ENCODE assay signal across 8 cellular contexts in genomic region chr20:34872604-34873224, GRCh38. TPM values are rescaled to one million over a fixed set of nuclear protein-coding genes. Genes with fewer than 3 reads are reported as not detected.
DNase-seq lines count a peak whose midpoint lies in the region; ATAC-seq and TF ChIP-seq lines count a peak whose summit lies in the region.

TSS of gene GGT7 (minus strand) at chr20:34872856. CDS start at chr20:34872815, 41 bp downstream.

- H3K4me1 ChIP-seq in foreskin keratinocyte = peaks cover 8% of the 10 kb centered on the region

- H3K4me1 Mint-ChIP-seq in neural crest cell = peaks cover 64% of the 10 kb centered on the region
- H3K4me1 Mint-ChIP-seq in stimulated activated naive CD8-positive, alpha-beta T cell treated with anti-CD3 and anti-CD28 coated beads, Interleukin-15, amount 100 ng/mL, for 72 hours = peaks cover 66% of the 10 kb centered on the region

- H3K4me3 Mint-ChIP-seq in neural crest cell = peak within 1 kb of the TSS; percentile 96
- H3K4me3 Mint-ChIP-seq in stimulated activated naive CD8-positive, alpha-beta T cell treated with anti-CD3 and anti-CD28 coated beads, Interleukin-15, amount 100 ng/mL, for 72 hours = peak within 1 kb of the TSS; percentile 93 to 94

- peak; percentile 48 for ATAC-seq in foreskin keratinocyte
- ATAC-seq in stimulated activated naive CD8-positive, alpha-beta T cell treated with anti-CD3 and anti-CD28 coated beads, Interleukin-15, amount 100 ng/mL, for 72 hours = peak; percentile 78

- H3K36me3 Mint-ChIP-seq in neural crest cell (ENCODE audit: low read depth) = no peaks in the 10 kb centered on the region

- no peaks in the 10 kb centered on the region for H3K27me3 Mint-ChIP-seq in neural crest cell (ENCODE audit: low read depth)
- no peaks in the 10 kb centered on the region for H3K27me3 Mint-ChIP-seq in stimulated activated naive CD8-positive, alpha-beta T cell treated with anti-CD3 and anti-CD28 coated beads, Interleukin-15, amount 100 ng/mL, for 72 hours

- no peaks in the 10 kb centered on the region for H3K27me3 ChIP-seq in foreskin keratinocyte

- peaks cover 3% of the 10 kb centered on the region for H3K9me3 Mint-ChIP-seq in neural crest cell
- H3K9me3 Mint-ChIP-seq in stimulated activated naive CD8-positive, alpha-beta T cell treated with anti-CD3 and anti-CD28 coated beads, Interleukin-15, amount 100 ng/mL, for 72 hours = no peaks in the 10 kb centered on the region

- TF ChIP-seq CTCF in LNCAP (IDR thresholded peaks at IDR 0.05) (peak; percentile 82), foreskin keratinocyte (conservative IDR thresholded peaks at IDR 0.05) (peak; percentile 81), neural crest cell (conservative IDR thresholded peaks at IDR 0.05) (peak; percentile 85)

- H3K27ac ChIP-seq in foreskin keratinocyte = no peak within 1 kb of the TSS

- H3K27ac Mint-ChIP-seq in neural crest cell (ENCODE audit: unreplicated experiment) = peak within 1 kb of the TSS; percentile 72
- H3K27ac Mint-ChIP-seq in stimulated activated naive CD8-positive, alpha-beta T cell treated with anti-CD3 and anti-CD28 coated beads, Interleukin-15, amount 100 ng/mL, for 72 hours = peak within 1 kb of the TSS; percentile 56 to 92

- DNase-seq in AG08396 (ENCODE audit: low spot score) (peak; percentile 90), GM19238 (ENCODE audit: insufficient read length, low spot score) (peak; percentile 81), SHP77 treated with DMSO at 0.1 percent for 48 hours (lab: John Stamatoyannopoulos, UW) (peak; percentile 72), activated gamma-delta T cell treated with Interleukin-2 at 50 U/mL for 16 hours (peak; percentile 87), foreskin keratinocyte (peak in 1 of 2 donors; percentile 28), neural crest cell (ENCODE audit: low read depth, low spot score) (peak; percentile 92)
- DNase-seq in stimulated activated naive CD8-positive, alpha-beta T cell treated with anti-CD3 and anti-CD28 coated beads, Interleukin-15, amount 100 ng/mL, for 72 hours = peak; percentile 88 to 90

RNA-seq across cellular contexts. Expression of gene GGT7, which starts in this region (rescaled TPM):
- total RNA-seq in foreskin keratinocyte (4.3 and 5.7 TPM in 2 replicates), neural crest cell (64.1 and 67.7 TPM in 2 replicates)
- polyA plus RNA-seq in foreskin keratinocyte = 8.5 and 9.3 TPM in 2 replicates
